Comparison of ENCODE assay signal across 8 cellular contexts in the genomic region with DNA sequence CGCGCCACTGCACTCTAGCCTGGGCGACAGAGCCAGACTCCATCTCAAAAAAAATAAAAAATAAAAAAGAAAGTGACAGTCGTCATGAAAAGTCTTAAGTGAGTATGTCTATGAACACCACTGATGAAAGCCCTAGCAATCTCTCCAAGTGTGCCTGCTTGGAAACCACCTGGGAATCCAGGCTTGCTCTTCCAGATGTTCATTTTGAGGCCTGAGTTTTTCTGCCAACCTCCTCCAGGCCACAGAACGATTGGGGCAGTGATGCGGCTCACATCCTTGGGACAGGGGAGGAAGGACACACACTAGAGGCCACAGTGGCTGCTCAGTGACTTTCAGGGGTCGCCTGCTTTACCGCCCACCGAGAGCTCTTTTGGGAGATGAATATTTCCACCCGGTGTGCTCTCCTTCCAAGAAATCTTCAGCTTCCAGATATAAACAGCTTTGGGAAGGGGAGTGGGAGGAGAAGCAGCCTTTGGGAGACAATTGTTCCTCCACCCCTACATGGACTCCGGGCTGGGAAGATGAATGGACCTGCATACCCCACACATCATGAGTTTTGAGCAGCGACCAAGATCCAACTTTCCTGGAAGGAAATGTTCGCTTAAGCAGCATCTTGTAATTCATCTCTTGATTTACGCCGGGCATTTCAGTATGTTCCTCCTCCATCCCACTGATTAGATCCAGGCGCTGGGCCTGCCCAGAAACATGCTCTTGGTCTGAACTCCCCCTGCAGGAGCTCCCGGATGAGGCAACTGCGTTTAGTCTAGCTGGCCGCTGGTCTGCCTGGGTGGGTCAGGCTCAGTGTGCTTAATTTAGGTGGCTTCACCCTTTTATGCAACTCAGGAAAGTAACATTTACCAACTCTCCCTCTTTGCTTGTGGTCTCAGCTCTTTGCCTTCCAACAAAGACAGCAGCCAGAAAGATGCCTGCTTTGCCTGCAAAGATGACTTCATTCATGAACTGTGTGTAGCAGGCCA. TPM values are rescaled to one million over a fixed set of nuclear protein-coding genes. Genes with fewer than 3 reads are reported as not detected.
DNase-seq lines count a peak whose midpoint lies in the region; ATAC-seq and TF ChIP-seq lines count a peak whose summit lies in the region.

No MANE protein-coding gene starts in this region.

- H2AFZ ChIP-seq in GM23338 (peak overlapping the region; percentile 86), trophoblast cell (ENCODE audit: insufficient read depth, low read length, poor library complexity) (no peak overlapping the region)

- peaks cover 11% of the 10 kb centered on the region for H3K79me1 ChIP-seq in trophoblast cell (ENCODE audit: low read length)

- H4K20me1 ChIP-seq in GM23338 (replicated peaks; ENCODE audit: insufficient read depth), result no peaks in the 10 kb centered on the region

- H3K4me3 ChIP-seq in GM23338 (no peak overlapping the region), trophoblast cell (ENCODE audit: low read depth, low read length) (no peak overlapping the region)

- DNase-seq in GM23338 (ENCODE audit: low spot score), result peak; percentile 93
- DNase-seq in RPMI8226, result peak; percentile 22
- DNase-seq in fibroblast of peridontal ligament (ENCODE audit: extremely low read depth), result peak; percentile 95
- DNase-seq in trophoblast cell, result peak in 1 of 2 donors; percentile 56
- DNase-seq in NCI-H2171 treated with DMSO at 0.1 percent for 48 hours (lab: John Stamatoyannopoulos, UW), result no peak
- DNase-seq in NCI-H1092 treated with DMSO at 0.1 percent for 48 hours (lab: John Stamatoyannopoulos, UW), result no peak

- peaks cover 7% of the 10 kb centered on the region; the same call in 1 of the 3 replicates for H3K9me3 Mint-ChIP-seq in GM23338

- H3K23ac ChIP-seq in trophoblast cell (ENCODE audit: low read length), result no peak overlapping the region

- no peak overlapping the region for H2BK120ac ChIP-seq in trophoblast cell (ENCODE audit: insufficient read depth, low read length, poor library complexity)

- H3K4me1 ChIP-seq in GM23338 (ENCODE audit: insufficient read depth) (peaks cover 24% of the 10 kb centered on the region), trophoblast cell (ENCODE audit: control insufficient read depth in 1 of 2, insufficient read depth in 2 of 2, low read length in 2 of 2) (peaks cover 0 to 5% of the 10 kb centered on the region in 2 experiments)

- TF ChIP-seq CTCF in GM23338 (conservative IDR thresholded peaks at IDR 0.05; ENCODE audit: low read depth in 2 of 2), result peak; percentile 69 to 84

- H3K4ac ChIP-seq in trophoblast cell (ENCODE audit: low read depth, low read length), result no peak overlapping the region

- peak overlapping the region; percentile 68 for H2BK12ac ChIP-seq in trophoblast cell (ENCODE audit: low read length)

- peaks cover 18% of the 10 kb centered on the region for H3F3A ChIP-seq in GM23338 (replicated peaks; ENCODE audit: low read depth)

- H3K79me2 ChIP-seq in GM23338 (replicated peaks; ENCODE audit: insufficient read depth) (no peaks in the 10 kb centered on the region), trophoblast cell (ENCODE audit: control insufficient read depth, insufficient read depth, low read length, poor library complexity) (no peaks in the 10 kb centered on the region)

- H3K27ac Mint-ChIP-seq in GM23338, result no peak overlapping the region

- H3K36me3 ChIP-seq in GM23338 (ENCODE audit: insufficient read depth) (no peaks in the 10 kb centered on the region), trophoblast cell (ENCODE audit: control insufficient read depth in 1 of 2, insufficient read depth in 2 of 2, low read length in 2 of 2) (no peaks in the 10 kb centered on the region)

- H3K9ac ChIP-seq in trophoblast cell (ENCODE audit: low read length), result no peak overlapping the region

- WGBS in trophoblast cell (ENCODE audit: extremely low coverage, insufficient coverage, insufficient read length), result no CpG with 5 or more reads among the region's 19 CpGs

- H3K27me3 ChIP-seq in GM23338 (ENCODE audit: insufficient read depth), result no peaks in the 10 kb centered on the region
- H3K27me3 ChIP-seq in trophoblast cell (ENCODE audit: insufficient read depth, low read length), result no peaks in the 10 kb centered on the region

- H3K9me2 ChIP-seq in GM23338 (ENCODE audit: insufficient read depth), result no peaks in the 10 kb centered on the region

- no peak overlapping the region for H3K18ac ChIP-seq in trophoblast cell (ENCODE audit: low read length)

- H4K8ac ChIP-seq in trophoblast cell (ENCODE audit: low read depth, low read length), result no peak overlapping the region

- H3K27me3 Mint-ChIP-seq in GM23338 (ENCODE audit: insufficient read depth, low read depth, poor library complexity), result peaks cover 26% of the 10 kb centered on the region

- no peak overlapping the region for H3K14ac ChIP-seq in trophoblast cell (ENCODE audit: low read length)

- ATAC-seq in GM23338 (peak; percentile 66), HG02884 (IDR thresholded peaks at IDR 0.05; ENCODE audit: unreplicated experiment) (no peak), HG03196 (IDR thresholded peaks at IDR 0.05; ENCODE audit: unreplicated experiment) (no peak)

- H3K4me2 ChIP-seq in GM23338 (no peak overlapping the region), trophoblast cell (ENCODE audit: low read length) (no peak overlapping the region)

- H4K12ac ChIP-seq in trophoblast cell (ENCODE audit: low read depth, low read length), result no peak overlapping the region

- H4K91ac ChIP-seq in trophoblast cell (ENCODE audit: low read depth, low read length), result peak overlapping the region; percentile 29

- H3K36me3 Mint-ChIP-seq in GM23338 (ENCODE audit: low read depth), result peaks cover 4% of the 10 kb centered on the region; the same call in 1 of the 3 replicates

- H2AK5ac ChIP-seq in trophoblast cell (ENCODE audit: low read length), result no peak overlapping the region

- H3K27ac ChIP-seq in GM23338 (ENCODE audit: low read depth), result no peak overlapping the region; the same call in 1 of the 2 replicates
- no peak overlapping the region for H3K27ac ChIP-seq in trophoblast cell (ENCODE audit: low read depth, low read length)

- H3K4me1 Mint-ChIP-seq in GM23338, result peaks cover 29% of the 10 kb centered on the region

- peaks cover 3% of the 10 kb centered on the region for H3K9me3 ChIP-seq in trophoblast cell (ENCODE audit: insufficient read depth, low read depth, low read length)

- no peak overlapping the region for H2BK5ac ChIP-seq in trophoblast cell (ENCODE audit: low read depth, low read length, poor library complexity)

- H3K4me3 Mint-ChIP-seq in GM23338, result no peak overlapping the region

TF ChIP-seq in GM23338, 12 proteins besides CTCF, POLR2A, EP300 and RAD21 (continues in another document):
- TF ChIP-seq STAT1 (IDR thresholded peaks at IDR 0.05; ENCODE audit: unreplicated experiment), result no peak
- no peak for TF ChIP-seq JUNB (IDR thresholded peaks at IDR 0.05; ENCODE audit: unreplicated experiment)
- no peak for TF ChIP-seq ZNF114 (CRISPR knock-in tag; IDR thresholded peaks at IDR 0.05)
- TF ChIP-seq ZNF331 (CRISPR knock-in tag; IDR thresholded peaks at IDR 0.05; ENCODE audit: low read depth), result no peak

RNA-seq across cellular contexts. Expression of a gene that starts 6.2 kb away (rescaled TPM):
- 56.0 and 63.6 TPM in 2 replicates for total RNA-seq in GM23338 (2014; rRNA removed; shearing (Covaris generic))
- polyA plus RNA-seq in GM23338 (2016; fragmentation: Nextera tagmentation; extraction: Ambion mirVana), result 24.4 and 29.2 TPM in 2 replicates
- polyA plus RNA-seq in trophoblast cell (2013), result 11.6 and 12.5 TPM in 2 replicates

Comparison
In these comparisons a context has a peak if more than half of its experiments do, and no peak if none do; other contexts are left out.
1. DNase-seq: peak in GM23338 (single experiment), RPMI8226 (single experiment) and fibroblast of peridontal ligament (single experiment); none in NCI-H2171 treated with DMSO at 0.1 percent for 48 hours (single experiment) and NCI-H1092 treated with DMSO at 0.1 percent for 48 hours (single experiment).